Comparison of ENCODE assay signal across 8 cellular contexts in genomic region chr4:16199132-16199531, GRCh38. TPM values are rescaled to one million over a fixed set of nuclear protein-coding genes. Genes with fewer than 3 reads are reported as not detected.
DNase-seq lines count a peak whose midpoint lies in the region; ATAC-seq and TF ChIP-seq lines count a peak whose summit lies in the region.

No MANE protein-coding gene starts in this region.

- H3K4me1 ChIP-seq in breast epithelium: no peaks in the 10 kb centered on the region

- no peak overlapping the region for H3K27ac ChIP-seq in breast epithelium

- no peaks in the 10 kb centered on the region for H3K9me3 ChIP-seq in breast epithelium

- H3K36me3 Mint-ChIP-seq in MCF 10A (ENCODE audit: insufficient read depth, unreplicated experiment) (peaks cover 10% of the 10 kb centered on the region), endothelial cell (ENCODE audit: low read depth, unreplicated experiment) (no peaks in the 10 kb centered on the region)

- no peak for TF ChIP-seq POLR2A in breast epithelium (IDR thresholded peaks at IDR 0.05)

- no peak for ATAC-seq in GM21737 (IDR thresholded peaks at IDR 0.05; ENCODE audit: unreplicated experiment)

- TF ChIP-seq CTCF in MCF 10A (IDR thresholded peaks at IDR 0.05; ENCODE audit: unreplicated experiment): peak; percentile 26
- no peak for TF ChIP-seq CTCF in breast epithelium (IDR thresholded peaks at IDR 0.05)
- TF ChIP-seq CTCF in endothelial cell (IDR thresholded peaks at IDR 0.05; ENCODE audit: unreplicated experiment): peak; percentile 29

- BruUV-seq in MCF 10A (replicated peaks; lab: Mats Ljungman, UMichigan): no TSS peak

- H3K27me3 Mint-ChIP-seq in MCF 10A (ENCODE audit: insufficient read depth, unreplicated experiment) (no peaks in the 10 kb centered on the region), endothelial cell (ENCODE audit: unreplicated experiment) (no peaks in the 10 kb centered on the region)

- no peaks in the 10 kb centered on the region for H3K27me3 ChIP-seq in breast epithelium

- no peaks in the 10 kb centered on the region for H3K4me1 Mint-ChIP-seq in MCF 10A (ENCODE audit: insufficient read depth, unreplicated experiment)
- H3K4me1 Mint-ChIP-seq in endothelial cell (ENCODE audit: unreplicated experiment): peaks cover 19% of the 10 kb centered on the region

- DNase-seq in MCF 10A (ENCODE audit: unreplicated experiment): peak; percentile 22
- DNase-seq in breast epithelium (ENCODE audit: low spot score in 2 of 2): no peak
- peak; percentile 39 for DNase-seq in NCI-H748 (lab: John Stamatoyannopoulos, UW; ENCODE audit: unreplicated experiment)
- DNase-seq in endothelial cell (ENCODE audit: low spot score): no peak
- DNase-seq in smooth muscle cell of the brain vasculature (ENCODE audit: low read depth, low spot score): peak; percentile 4
- no peak for DNase-seq in activated CD8-positive, alpha-beta memory T cell treated with anti-CD3 and anti-CD28 coated beads for 24 hours
- no peak for DNase-seq in NCI-H128 (lab: John Stamatoyannopoulos, UW; ENCODE audit: unreplicated experiment)

- no peaks in the 10 kb centered on the region for H3K36me3 ChIP-seq in breast epithelium

- no peak overlapping the region for H3K4me3 Mint-ChIP-seq in MCF 10A (ENCODE audit: unreplicated experiment)
- no peak overlapping the region for H3K4me3 Mint-ChIP-seq in endothelial cell (ENCODE audit: unreplicated experiment)

- CTCF ChIA-PET in MCF 10A (lab: Yijun Ruan, JAX): interaction anchor here (0.6 to 5.3 kb wide), 18 partner anchors 9 to 1350 kb away, joined by 3 to 29 read pairs (median 4); no protein-coding TSS in a partner anchor

- no peak overlapping the region for H3K4me3 ChIP-seq in breast epithelium

- H3K9me3 Mint-ChIP-seq in MCF 10A (ENCODE audit: unreplicated experiment) (no peaks in the 10 kb centered on the region), endothelial cell (ENCODE audit: unreplicated experiment) (no peaks in the 10 kb centered on the region)

- POLR2A ChIA-PET in MCF 10A (lab: Yijun Ruan, JAX): interaction anchor here (0.9 to 3.0 kb wide), 4 partner anchors 22 to 517 kb away, joined by 3 to 9 read pairs (median 3); no protein-coding TSS in a partner anchor

- no peak overlapping the region for H3K27ac Mint-ChIP-seq in MCF 10A (ENCODE audit: low read depth, unreplicated experiment)
- no peak overlapping the region for H3K27ac Mint-ChIP-seq in endothelial cell (ENCODE audit: unreplicated experiment)

- intact Hi-C loops in MCF 10A (cut with micrococcal nuclease): loop anchor here (1.0 to 5.0 kb wide), 2 partner anchors 173 to 392 kb away; no protein-coding TSS in a partner anchor
- intact Hi-C loops in breast epithelium (cut with DNase I; ENCODE audit: low total_unique reads): no loop called here

RNA-seq across cellular contexts. Expression of gene TAPT1, which starts 27.1 kb away (rescaled TPM):
- total RNA-seq in MCF 10A (2022) (22.0 and 27.8 TPM in 2 replicates), breast epithelium (10 to 100 TPM; 39.7 to 52.5 (median 43.0) TPM), endothelial cell (ENCODE audit: unreplicated experiment) (18.4 TPM)

Comparison
In these comparisons a context has a peak if more than half of its experiments do, and no peak if none do; other contexts are left out.
1. DNase-seq: peak in MCF 10A (single experiment), NCI-H748 (single experiment) and smooth muscle cell of the brain vasculature (single experiment); none in breast epithelium (0 of 2), endothelial cell (single experiment), activated CD8-positive, alpha-beta memory T cell treated with anti-CD3 and anti-CD28 coated beads for 24 hours (single experiment) and NCI-H128 (single experiment).
2. CTCF ChIP-seq: peak in MCF 10A (single experiment) and endothelial cell (single experiment); none in breast epithelium (0 of 3).